Comparison of ENCODE assay signal across 13 cellular contexts in genomic region chr10:132304756-132305509, GRCh38.
"Had no signal": no experiment of that assay in that cellular context is flagged by ENCODE, and none has a peak within 500 bp of the region (broad histone marks: within the 10 kb centered on the region; RNA-seq: fewer than 3 reads in every experiment).

No MANE protein-coding gene starts in this region.

- H3K27ac ChIP-seq: upper lobe of left lung had no signal

- H3K9me3 ChIP-seq: upper lobe of left lung had no signal

- H3K4me3 ChIP-seq: lung, smooth muscle cell, upper lobe of left lung had no signal

- H3K27me3 ChIP-seq: upper lobe of left lung had no signal

- DNase-seq: activated CD4-positive, alpha-beta memory T cell treated with anti-CD3 and anti-CD28 coated beads for 36 hours; activated CD4-positive, alpha-beta T cell treated with anti-CD3 and anti-CD28 coated beads for 36 hours; activated gamma-delta T cell; activated T-cell treated with anti-CD3 and anti-CD28 coated beads, Interleukin-2, amount 50 U/mL, for 4 hours; endodermal cell; midbrain; stimulated activated naive CD8-positive, alpha-beta T cell treated with anti-CD3 and anti-CD28 coated beads, Interleukin-15, Interleukin-2, amounts not matched to agents 100 U/mL and 50 U/mL, for 24 hours; T-helper 1 cell had no signal

- ATAC-seq: activated CD4-positive, alpha-beta T cell treated with anti-CD3 and anti-CD28 coated beads for 36 hours; activated T-cell treated with anti-CD3 and anti-CD28 coated beads, Interleukin-2, amount 50 U/mL, for 4 hours; right cardiac atrium; SK-N-SH treated with all-trans-retinoic acid at 6 μM for 48 hours; stimulated activated naive CD8-positive, alpha-beta T cell treated with anti-CD3 and anti-CD28 coated beads, Interleukin-15, Interleukin-2, amounts not matched to agents 100 U/mL and 50 U/mL, for 24 hours had no signal

- H3K36me3 ChIP-seq: upper lobe of left lung had no signal
